8 cellular contexts compared by ENCODE assay signal in genomic region chr13:98141938-98142426, GRCh38. TPM values are rescaled to one million over a fixed set of nuclear protein-coding genes. Genes with fewer than 3 reads are reported as not detected.
DNase-seq lines count a peak whose midpoint lies in the region; ATAC-seq, FAIRE-seq and TF ChIP-seq lines count a peak whose summit lies in the region.

No MANE protein-coding gene starts in this region.

- TF ChIP-seq CTCF in smooth muscle cell (IDR thresholded peaks at IDR 0.05; ENCODE audit: borderline replicate concordance, insufficient read depth, poor library complexity, severe bottlenecking), result no peak

- no peaks in the 10 kb centered on the region for H3K36me3 ChIP-seq in iPS-15b (ENCODE audit: control insufficient read depth, insufficient read depth, low read length)
- no peaks in the 10 kb centered on the region for H3K36me3 ChIP-seq in smooth muscle cell (ENCODE audit: low read depth)
- H3K36me3 ChIP-seq in small intestine (ENCODE audit: control insufficient read depth in 2 of 2, insufficient read depth in 2 of 2, low read length in 2 of 2), result no peaks in the 10 kb centered on the region

- DNase-seq in AG08395 (ENCODE audit: low spot score), result peak; percentile 9
- DNase-seq in smooth muscle cell (lab: John Stamatoyannopoulos, UW; ENCODE audit: unreplicated experiment), result no peak
- no peak for DNase-seq in small intestine
- DNase-seq in COLO829 (ENCODE audit: low spot score), result no peak

- H3K27ac ChIP-seq in smooth muscle cell (ENCODE audit: low read depth) (no peak overlapping the region), small intestine (ENCODE audit: low read depth in 1 of 2, low read length in 1 of 2) (no peak overlapping the region)

- peaks cover 28% of the 10 kb centered on the region for H4K20me1 ChIP-seq in smooth muscle cell (ENCODE audit: low read depth)

- H3K4me3 ChIP-seq in iPS-15b (ENCODE audit: low read depth, low read length) (peak overlapping the region; percentile 37), smooth muscle cell (peak overlapping the region; percentile 84), small intestine (ENCODE audit: low read depth in 1 of 2, low read length in 2 of 2) (peak overlapping the region in 1 of 2 donors; percentile 71)

- peaks cover 19% of the 10 kb centered on the region for H3F3A ChIP-seq in smooth muscle cell (ENCODE audit: low read depth)

- H3K9ac ChIP-seq in iPS-15b (ENCODE audit: low read depth, low read length) (peak overlapping the region; percentile 50), smooth muscle cell (ENCODE audit: low read depth) (no peak overlapping the region)

- peak overlapping the region; percentile 97 for H3K4me2 ChIP-seq in smooth muscle cell

- H3K27me3 ChIP-seq in iPS-15b (ENCODE audit: control insufficient read depth, insufficient read depth, low read length), result peaks cover 17% of the 10 kb centered on the region
- no peaks in the 10 kb centered on the region for H3K27me3 ChIP-seq in smooth muscle cell (ENCODE audit: low read depth)
- H3K27me3 ChIP-seq in small intestine (ENCODE audit: control insufficient read depth in 2 of 2, insufficient read depth in 2 of 2, low read length in 2 of 2), result no peaks in the 10 kb centered on the region

- peaks cover 34% of the 10 kb centered on the region for H3K79me2 ChIP-seq in smooth muscle cell (ENCODE audit: low read depth)

- H3K27me3 Mint-ChIP-seq in activated naive CD8-positive, alpha-beta T cell, result peaks cover 48% of the 10 kb centered on the region

- no peaks in the 10 kb centered on the region for H3K36me3 Mint-ChIP-seq in activated naive CD8-positive, alpha-beta T cell

- peak overlapping the region; percentile 92 for H2AFZ ChIP-seq in smooth muscle cell (ENCODE audit: low read depth)

- no peaks in the 10 kb centered on the region for H3K9me3 Mint-ChIP-seq in activated naive CD8-positive, alpha-beta T cell (ENCODE audit: low read depth)

- ATAC-seq in GM21723 (IDR thresholded peaks at IDR 0.05; ENCODE audit: unreplicated experiment), result peak; percentile 10
- ATAC-seq in HG03571 (IDR thresholded peaks at IDR 0.05; ENCODE audit: unreplicated experiment), result no peak

- H3K4me1 ChIP-seq in iPS-15b (ENCODE audit: control insufficient read depth, insufficient read depth, low read length), result peaks cover 9% of the 10 kb centered on the region
- peaks cover 20% of the 10 kb centered on the region for H3K4me1 ChIP-seq in smooth muscle cell (ENCODE audit: low read depth)
- no peaks in the 10 kb centered on the region for H3K4me1 ChIP-seq in small intestine (ENCODE audit: control insufficient read depth in 2 of 2, insufficient read depth in 1 of 2, low read depth in 1 of 2, low read length in 1 of 2)

- H3K9me3 ChIP-seq in iPS-15b (ENCODE audit: control insufficient read depth, insufficient read depth, low read length) (no peaks in the 10 kb centered on the region), smooth muscle cell (replicated peaks; ENCODE audit: low read depth) (no peaks in the 10 kb centered on the region), small intestine (ENCODE audit: control insufficient read depth, low read depth) (no peaks in the 10 kb centered on the region)

- H3K27ac Mint-ChIP-seq in activated naive CD8-positive, alpha-beta T cell, result no peak overlapping the region

- H3K4me3 Mint-ChIP-seq in activated naive CD8-positive, alpha-beta T cell, result peak overlapping the region; percentile 64

- FAIRE-seq in small intestine (lab: Jason Lieb, UNC), result no peak

- peaks cover 4% of the 10 kb centered on the region for H3K4me1 Mint-ChIP-seq in activated naive CD8-positive, alpha-beta T cell (ENCODE audit: low read depth)

- WGBS in smooth muscle cell (ENCODE audit: low lambda C conversion rate), result 19% methylated on average over 22 of the region's 22 CpGs
- WGBS in small intestine, 3 donors, result 6 to 19% (median 7%) methylated on average over 16 to 22 of the region's 22 CpGs

RNA-seq across cellular contexts. Expression of gene FARP1, which starts 0.9 kb away (rescaled TPM):
- 59.4 and 66.5 TPM in 2 replicates for total RNA-seq in smooth muscle cell
- polyA plus RNA-seq in smooth muscle cell (104 and 105 TPM in 2 replicates), small intestine (1 to 10 TPM in 2 of 3 donors, under 1 TPM in 1; 0.89 to 8.6 (median 3.8) TPM)

RNA-seq across cellular contexts. Expression of gene RNF113B, which starts 35.1 kb away (rescaled TPM):
- not detected in 2 replicates for total RNA-seq in smooth muscle cell
- 0.38 TPM in 1 of 2 replicates, not detected in the other for polyA plus RNA-seq in smooth muscle cell
- polyA plus RNA-seq in small intestine, result not detected

Comparison
In these comparisons a context has a peak if more than half of its experiments do, and no peak if none do; other contexts are left out.
1. RNA of gene FARP1, which starts 0.9 kb away (polyA plus RNA-seq): 104 to 105 TPM in smooth muscle cell; 0.89 to 8.6 TPM in small intestine; every median in the first group is over 10 times any median in the second.